12 cellular contexts compared by ENCODE assay signal in genomic region chr10:80598084-80598798, GRCh38.
A peak's percentile ranks its signal among the peaks of the same experiment; 100 is the strongest.
DNase-seq lines count a peak whose midpoint lies in the region; ATAC-seq, FAIRE-seq and TF ChIP-seq lines count a peak whose summit lies in the region.
"Had no signal": no experiment of that assay in that cellular context is flagged by ENCODE, and none has a peak within 500 bp of the region (broad histone marks: within the 10 kb centered on the region; RNA-seq: fewer than 3 reads in every experiment).

No MANE protein-coding gene starts in this region.

- SMC1A ChIA-PET in GM12878 (lab: Charles Lee; ENCODE audit: uncharacterized antibody, unreplicated experiment): interaction anchor here (0.8 to 3.9 kb wide), 18 partner anchors 8 to 581 kb away, joined by 3 to 35 read pairs (median 4); partner anchors contain the start of gene SH2D4B

- no peak overlapping the region for H3K4me3 Mint-ChIP-seq in activated T-helper 2 cell treated with anti-CD3 and anti-CD28 coated beads, Interferon-gamma antibody, Interleukin-2, Interleukin-4, amounts not matched to agents 10 μg/mL and 5 μg/mL and 100 μg/mL, durations not matched to agents 14 hours and 24 hours and 36 hours (ENCODE audit: low read depth)
- no peak overlapping the region for H3K4me3 Mint-ChIP-seq in activated CD8-positive, alpha-beta memory T cell treated with anti-CD3 and anti-CD28 coated beads, Interleukin-2, amount 10 ng/mL, durations not matched to agents 7 days and 5 days
- H3K4me3 Mint-ChIP-seq: activated T-cell treated with anti-CD3 and anti-CD28 coated beads, Interleukin-2, amount 50 U/mL, for 24 hours; T-helper 1 cell treated with Interleukin-12 subunit alpha and Interleukin-12 subunit beta and Interleukin-4 antibody, amounts not matched to agents 30 μg/mL and 1 μg/mL, for 36 hours had no signal

- TF ChIP-seq POLR2A in GM12878 (IDR thresholded peaks at IDR 0.05; ENCODE audit: low read depth, low read length): no peak

- POLR2A ChIA-PET in GM12878 (lab: Charles Lee): interaction anchor here (0.6 to 1.6 kb wide), 7 partner anchors 8 to 126 kb away, joined by 3 to 7 read pairs (median 3); partner anchors contain the start of gene SH2D4B

- DNase-seq in GM12878 (ENCODE audit: low read depth, low spot score): peak; percentile 66
- DNase-seq in activated T-helper 2 cell treated with anti-CD3 and anti-CD28 coated beads, Interferon-gamma antibody, Interleukin-2, Interleukin-4, amounts not matched to agents 10 μg/mL and 5 μg/mL and 100 μg/mL, durations not matched to agents 14 hours and 24 hours and 36 hours (ENCODE audit: low spot score): no peak
- DNase-seq in epidermal melanocyte (ENCODE audit: insufficient read length, low spot score): no peak
- no peak for DNase-seq in activated CD8-positive, alpha-beta memory T cell treated with anti-CD3 and anti-CD28 coated beads, Interleukin-2, amount 10 ng/mL, durations not matched to agents 7 days and 5 days
- DNase-seq in NK-92 (lab: John Stamatoyannopoulos, UW; ENCODE audit: unreplicated experiment): no peak
- DNase-seq: activated T-cell treated with anti-CD3 and anti-CD28 coated beads, Interleukin-2, amount 50 U/mL, for 24 hours; central memory CD4-positive, alpha-beta T cell; NCI-H2171 treated with DMSO at 0.1 percent for 48 hours had no signal

- in situ Hi-C loops in GM12878 (cut with MboI): loop anchor here (10.0 kb wide), 1 partner anchor 153 kb away; no protein-coding TSS in a partner anchor

- peaks cover 17% of the 10 kb centered on the region for H3K4me1 ChIP-seq in GM12878 (ENCODE audit: control insufficient read depth, insufficient read depth, low read length)

- intact Hi-C loops in GM12878 (cut with micrococcal nuclease; ENCODE audit: unreplicated experiment): loop anchor here (2.0 to 10.0 kb wide), 4 partner anchors 57 to 437 kb away; no protein-coding TSS in a partner anchor
- intact Hi-C loops in activated T-helper 2 cell treated with anti-CD3 and anti-CD28 coated beads, Interferon-gamma antibody, Interleukin-2, Interleukin-4, amounts not matched to agents 10 μg/mL and 5 μg/mL and 100 μg/mL, durations not matched to agents 14 hours and 24 hours and 36 hours (cut with micrococcal nuclease): loop anchor here (10.0 kb wide), 2 partner anchors 153 to 213 kb away; no protein-coding TSS in a partner anchor

- no peaks in the 10 kb centered on the region for H3K9me3 Mint-ChIP-seq in activated T-helper 2 cell treated with anti-CD3 and anti-CD28 coated beads, Interferon-gamma antibody, Interleukin-2, Interleukin-4, amounts not matched to agents 10 μg/mL and 5 μg/mL and 100 μg/mL, durations not matched to agents 14 hours and 24 hours and 36 hours
- no peaks in the 10 kb centered on the region for H3K9me3 Mint-ChIP-seq in activated CD8-positive, alpha-beta memory T cell treated with anti-CD3 and anti-CD28 coated beads, Interleukin-2, amount 10 ng/mL, durations not matched to agents 7 days and 5 days (ENCODE audit: low read depth)
- H3K9me3 Mint-ChIP-seq: activated T-cell treated with anti-CD3 and anti-CD28 coated beads, Interleukin-2, amount 50 U/mL, for 24 hours; T-helper 1 cell treated with Interleukin-12 subunit alpha and Interleukin-12 subunit beta and Interleukin-4 antibody, amounts not matched to agents 30 μg/mL and 1 μg/mL, for 36 hours had no signal

- H3K9me3 ChIP-seq in GM12878 (replicated peaks; ENCODE audit: control insufficient read depth, insufficient read depth, low read length): no peaks in the 10 kb centered on the region

- RAD21 ChIA-PET in GM12878 (lab: Charles Lee; ENCODE audit: unreplicated experiment): interaction anchor here (0.7 to 4.1 kb wide), 18 partner anchors 8 to 368 kb away, joined by 3 to 38 read pairs (median 6); partner anchors contain the start of genes PRXL2A and SH2D4B

- peak overlapping the region; percentile 82 for H3K4me2 ChIP-seq in GM12878 (ENCODE audit: control insufficient read depth, insufficient read depth)

- FAIRE-seq in GM12878 (lab: Jason Lieb, UNC): peak; percentile 47

- H3K27me3 ChIP-seq in GM12878 (replicated peaks in 1 of 2; ENCODE audit: control insufficient read depth in 2 of 2, insufficient read depth in 2 of 2, low read length in 1 of 2): no peaks in the 10 kb centered on the region

- 2% methylated on average over 3 of the region's 3 CpGs for WGBS in GM12878 (ENCODE audit: insufficient coverage, insufficient replicate concordance, low lambda C conversion rate, missing lambda C conversion rate)

- no peaks in the 10 kb centered on the region for H4K20me1 ChIP-seq in GM12878 (ENCODE audit: control insufficient read depth, insufficient read depth)

- H3K79me2 ChIP-seq in GM12878 (ENCODE audit: control insufficient read depth, insufficient read depth, low read length): no peaks in the 10 kb centered on the region

- peak in 1 of 2 experiments; percentile 33; a peak in 1 of 4 replicates for TF ChIP-seq EP300 in GM12878 (IDR thresholded peaks at IDR 0.05; ENCODE audit: borderline replicate concordance in 1 of 2, control insufficient read depth in 1 of 2, low read depth in 2 of 2, low read length in 2 of 2)

- no peak for TF ChIP-seq RAD21 in GM12878 (IDR thresholded peaks at IDR 0.05; ENCODE audit: insufficient read depth, low read depth, low read length)

- CTCF ChIA-PET in GM12878 (lab: Yijun Ruan, JAX): interaction anchor here (0.8 to 6.2 kb wide), 32 partner anchors 10 to 347 kb away, joined by 3 to 63 read pairs (median 4); partner anchors contain the start of gene SH2D4B
- CTCF ChIA-PET in activated CD8-positive, alpha-beta memory T cell treated with anti-CD3 and anti-CD28 coated beads, Interleukin-2, amount 10 ng/mL, durations not matched to agents 7 days and 5 days (lab: Charles Lee): interaction anchor here (1.1 to 2.9 kb wide), 7 partner anchors 13 to 163 kb away, joined by 3 to 13 read pairs (median 4); no protein-coding TSS in a partner anchor

- ATAC-seq in GM18519 (IDR thresholded peaks at IDR 0.05; ENCODE audit: low FRiP score, unreplicated experiment) (peak; percentile 44), GM21619 (IDR thresholded peaks at IDR 0.05; ENCODE audit: unreplicated experiment) (peak; percentile 66), HG03354 (IDR thresholded peaks at IDR 0.05; ENCODE audit: poor library complexity, severe bottlenecking, unreplicated experiment) (peak; percentile 44), GM12878 (peak; percentile 81)
- ATAC-seq in activated CD8-positive, alpha-beta memory T cell treated with anti-CD3 and anti-CD28 coated beads, Interleukin-2, amount 10 ng/mL, durations not matched to agents 7 days and 5 days: no peak

- H3K4me1 Mint-ChIP-seq in activated T-helper 2 cell treated with anti-CD3 and anti-CD28 coated beads, Interferon-gamma antibody, Interleukin-2, Interleukin-4, amounts not matched to agents 10 μg/mL and 5 μg/mL and 100 μg/mL, durations not matched to agents 14 hours and 24 hours and 36 hours (ENCODE audit: low read depth): no peaks in the 10 kb centered on the region
- no peaks in the 10 kb centered on the region for H3K4me1 Mint-ChIP-seq in activated CD8-positive, alpha-beta memory T cell treated with anti-CD3 and anti-CD28 coated beads, Interleukin-2, amount 10 ng/mL, durations not matched to agents 7 days and 5 days

- no peaks in the 10 kb centered on the region for H3K36me3 ChIP-seq in GM12878 (ENCODE audit: control insufficient read depth in 2 of 2, insufficient read depth in 2 of 2, low read length in 1 of 2)

- TF ChIP-seq CTCF in GM12878 (IDR thresholded peaks at IDR 0.05 in 2 of 3, conservative IDR thresholded peaks at IDR 0.05 in 1 of 3; ENCODE audit: control insufficient read depth in 2 of 3, extremely low read depth in 1 of 3, insufficient read depth in 1 of 3, low read depth in 3 of 3, low read length in 3 of 3): no peak

- H2AFZ ChIP-seq in GM12878 (ENCODE audit: control insufficient read depth, low read depth, low read length): peak overlapping the region; percentile 40

- H3K27ac Mint-ChIP-seq in activated T-helper 2 cell treated with anti-CD3 and anti-CD28 coated beads, Interferon-gamma antibody, Interleukin-2, Interleukin-4, amounts not matched to agents 10 μg/mL and 5 μg/mL and 100 μg/mL, durations not matched to agents 14 hours and 24 hours and 36 hours: no peak overlapping the region
- no peak overlapping the region for H3K27ac Mint-ChIP-seq in activated CD8-positive, alpha-beta memory T cell treated with anti-CD3 and anti-CD28 coated beads, Interleukin-2, amount 10 ng/mL, durations not matched to agents 7 days and 5 days
- H3K27ac Mint-ChIP-seq: activated T-cell treated with anti-CD3 and anti-CD28 coated beads, Interleukin-2, amount 50 U/mL, for 24 hours; T-helper 1 cell treated with Interleukin-12 subunit alpha and Interleukin-12 subunit beta and Interleukin-4 antibody, amounts not matched to agents 30 μg/mL and 1 μg/mL, for 36 hours had no signal

- H3K36me3 Mint-ChIP-seq in activated T-helper 2 cell treated with anti-CD3 and anti-CD28 coated beads, Interferon-gamma antibody, Interleukin-2, Interleukin-4, amounts not matched to agents 10 μg/mL and 5 μg/mL and 100 μg/mL, durations not matched to agents 14 hours and 24 hours and 36 hours (ENCODE audit: low read depth): no peaks in the 10 kb centered on the region
- H3K36me3 Mint-ChIP-seq in activated CD8-positive, alpha-beta memory T cell treated with anti-CD3 and anti-CD28 coated beads, Interleukin-2, amount 10 ng/mL, durations not matched to agents 7 days and 5 days: no peaks in the 10 kb centered on the region

- H3K27me3 Mint-ChIP-seq in activated T-helper 2 cell treated with anti-CD3 and anti-CD28 coated beads, Interferon-gamma antibody, Interleukin-2, Interleukin-4, amounts not matched to agents 10 μg/mL and 5 μg/mL and 100 μg/mL, durations not matched to agents 14 hours and 24 hours and 36 hours (ENCODE audit: low read depth): peaks cover 2% of the 10 kb centered on the region
- H3K27me3 Mint-ChIP-seq in activated CD8-positive, alpha-beta memory T cell treated with anti-CD3 and anti-CD28 coated beads, Interleukin-2, amount 10 ng/mL, durations not matched to agents 7 days and 5 days: peaks cover 3% of the 10 kb centered on the region
- H3K27me3 Mint-ChIP-seq: activated T-cell treated with anti-CD3 and anti-CD28 coated beads, Interleukin-2, amount 50 U/mL, for 24 hours had no signal

- H3K4me3 ChIP-seq in GM12878: no peak overlapping the region

- BruUV-seq in GM12878 (replicated peaks; lab: Mats Ljungman, UMichigan): no TSS peak

- 0 out of 2 replicates have a peak overlapping the region, but pooled peaks have one; percentile 4 for H3K9ac ChIP-seq in GM12878 (ENCODE audit: control insufficient read depth, insufficient read depth, low read length)

- H3K27ac ChIP-seq in GM12878 (ENCODE audit: control insufficient read depth, insufficient read depth): no peak overlapping the region

TF ChIP-seq in GM12878, 131 proteins besides CTCF, POLR2A, EP300 and RAD21 (continues in another document):
- no peak for TF ChIP-seq EZH2 (IDR thresholded peaks at IDR 0.05; ENCODE audit: borderline replicate concordance, control insufficient read depth, low read depth, low read length)
- no peak for TF ChIP-seq PAX5 (IDR thresholded peaks at IDR 0.05; ENCODE audit: borderline replicate concordance, low read depth, low read length)
- no peak for TF ChIP-seq FOXK2 (IDR thresholded peaks at IDR 0.05)
- TF ChIP-seq CHD1 (IDR thresholded peaks at IDR 0.05; ENCODE audit: low read depth, low read length): no peak
